ENCODE assay signal across 22 cellular contexts in the genomic region with DNA sequence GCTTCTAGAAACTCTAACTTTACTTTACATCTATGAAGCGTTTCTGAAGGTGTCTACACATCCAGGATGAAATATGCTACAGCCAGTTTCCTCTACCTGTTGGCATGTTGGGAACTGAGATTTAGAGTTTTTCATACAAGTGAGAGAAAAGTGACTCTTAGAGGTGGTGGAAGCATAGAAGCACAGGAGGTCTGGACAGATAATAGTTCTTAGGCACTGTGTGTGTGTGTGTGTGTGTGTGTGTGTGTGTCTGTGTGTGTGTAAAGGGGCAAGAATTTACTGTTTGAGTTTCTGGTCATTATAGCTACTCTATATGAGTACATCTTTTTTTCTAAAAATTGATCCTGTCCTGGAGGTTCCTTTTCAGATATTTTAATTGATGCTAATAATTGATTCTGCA.
"Had no signal": no experiment of that assay in that cellular context is flagged by ENCODE, and none has a peak within 500 bp of the region (broad histone marks: within the 10 kb centered on the region; RNA-seq: fewer than 3 reads in every experiment).

No MANE protein-coding gene starts in this region.

- H3K27me3 Mint-ChIP-seq: stimulated activated memory B cell treated with anti-CD40 and anti-IgM and Interleukin-4, amounts not matched to agents 10 μg/mL and 1 μg/mL and 100 μg/mL, for 72 hours had no signal

- H3K4me3 Mint-ChIP-seq: naive thymus-derived CD4-positive, alpha-beta T cell; neural crest cell; stimulated activated memory B cell treated with anti-CD40 and anti-IgM and Interleukin-4, amounts not matched to agents 10 μg/mL and 1 μg/mL and 100 μg/mL, for 72 hours; stimulated activated naive CD8-positive, alpha-beta T cell treated with anti-CD3 and anti-CD28 coated beads, Interleukin-15, Interleukin-2, amounts not matched to agents 100 ng/mL and 50 ng/mL, for 24 hours had no signal

- H3K27ac ChIP-seq: coronary artery, pancreas, prostate gland, right lobe of liver, spleen had no signal

- H3K4me1 Mint-ChIP-seq: stimulated activated memory B cell treated with anti-CD40 and anti-IgM and Interleukin-4, amounts not matched to agents 10 μg/mL and 1 μg/mL and 100 μg/mL, for 72 hours had no signal

- H3K36me3 ChIP-seq: pancreas, prostate gland, right lobe of liver, tibial nerve had no signal

- H3K4me1 ChIP-seq: prostate gland, right lobe of liver, spleen had no signal

- ATAC-seq: left colon; left ventricle myocardium superior; naive thymus-derived CD4-positive, alpha-beta T cell; pancreas; right lobe of liver; stimulated activated memory B cell treated with anti-CD40 and anti-IgM and Interleukin-4, amounts not matched to agents 10 μg/mL and 1 μg/mL and 100 μg/mL, for 72 hours had no signal

- H3K27me3 ChIP-seq: pancreas, right lobe of liver, spleen, tibial nerve had no signal

- H3K9me3 ChIP-seq: pancreas, prostate gland, right lobe of liver had no signal

- H3K4me3 ChIP-seq: lung, prostate gland had no signal

- H3K27ac Mint-ChIP-seq: naive thymus-derived CD4-positive, alpha-beta T cell; stimulated activated naive CD8-positive, alpha-beta T cell treated with anti-CD3 and anti-CD28 coated beads, Interleukin-15, Interleukin-2, amounts not matched to agents 100 ng/mL and 50 ng/mL, for 24 hours had no signal

- DNase-seq: effector CD4-positive, alpha-beta T cell; foreskin melanocyte; head of caudate nucleus; hippocampal formation; left colon; left ventricle myocardium superior; mesenchymal stem cell; naive thymus-derived CD4-positive, alpha-beta T cell; nucleus accumbens; pancreas; right lobe of liver; spleen; stimulated activated CD4-positive, alpha-beta T cell treated with anti-CD3 and anti-CD28 coated beads, Interleukin-15, amount 100 ng/mL, for 24 hours; stimulated activated CD4-positive, alpha-beta T cell treated with anti-CD3 and anti-CD28 coated beads, Interleukin-1b, Interleukin-23, amount 100 ng/mL, for 48 hours; stimulated activated CD4-positive, alpha-beta T cell treated with anti-CD3 and anti-CD28 coated beads, Interleukin-4, amount 100 ng/mL, for 24 hours had no signal
